28 cellular contexts compared by ENCODE assay signal in genomic region chr3:40845916-40846315, GRCh38.
"Had no signal": no experiment of that assay in that cellular context is flagged by ENCODE, and none has a peak within 500 bp of the region (broad histone marks: within the 10 kb centered on the region; RNA-seq: fewer than 3 reads in every experiment).

No MANE protein-coding gene starts in this region.

- H3K9me3 Mint-ChIP-seq: activated CD4-positive, alpha-beta memory T cell treated with anti-CD3 and anti-CD28 coated beads, Interleukin-2, amount 10 ng/mL, durations not matched to agents 7 days and 5 days; activated CD4-positive, alpha-beta T cell treated with anti-CD3 and anti-CD28 coated beads, Interleukin-2, amount 10 ng/mL, durations not matched to agents 7 days and 5 days; activated T-cell treated with anti-CD3 and anti-CD28 coated beads, Interleukin-2, amount 50 U/mL, for 24 hours; effector memory CD8-positive, alpha-beta T cell had no signal

- H3K4me3 Mint-ChIP-seq: activated CD4-positive, alpha-beta memory T cell treated with anti-CD3 and anti-CD28 coated beads, Interleukin-2, amount 10 ng/mL, durations not matched to agents 7 days and 5 days; activated CD4-positive, alpha-beta T cell treated with anti-CD3 and anti-CD28 coated beads, Interleukin-2, amount 10 ng/mL, durations not matched to agents 7 days and 5 days; activated naive CD8-positive, alpha-beta T cell; activated T-cell treated with anti-CD3 and anti-CD28 coated beads, Interleukin-2, amount 50 U/mL, for 24 hours; activated T-cell treated with anti-CD3 and anti-CD28 coated beads, Interleukin-2, amount 50 U/mL, for 72 hours; central memory CD8-positive, alpha-beta T cell; dendritic cell treated with granulocyte-macrophage colony-stimulating factor and Interleukin-4, amounts not matched to agents 40 ng/mL and 50 ng/mL, for 4 days; effector memory CD8-positive, alpha-beta T cell; WTC11 had no signal

- H3K4me1 Mint-ChIP-seq: activated CD4-positive, alpha-beta memory T cell treated with anti-CD3 and anti-CD28 coated beads, Interleukin-2, amount 10 ng/mL, durations not matched to agents 7 days and 5 days; activated CD4-positive, alpha-beta T cell treated with anti-CD3 and anti-CD28 coated beads, Interleukin-2, amount 10 ng/mL, durations not matched to agents 7 days and 5 days; central memory CD8-positive, alpha-beta T cell had no signal

- H3K27ac ChIP-seq: brain microvascular endothelial cell, coronary artery, dorsolateral prefrontal cortex, esophagus squamous epithelium, gastroesophageal sphincter, VCaP had no signal

- DNase-seq: activated CD4-positive, alpha-beta memory T cell treated with anti-CD3 and anti-CD28 coated beads, Interleukin-2, amount 10 ng/mL, durations not matched to agents 7 days and 5 days; activated CD4-positive, alpha-beta T cell treated with anti-CD3 and anti-CD28 coated beads for 1 hour; activated CD4-positive, alpha-beta T cell treated with anti-CD3 and anti-CD28 coated beads for 4 hours; activated CD4-positive, alpha-beta T cell treated with anti-CD3 and anti-CD28 coated beads, Interleukin-2, amount 10 ng/mL, durations not matched to agents 7 days and 5 days; activated CD4-positive, alpha-beta T cell treated with anti-CD3 and anti-CD28 coated beads, Interleukin-2, amount 50 U/mL, for 4 hours; activated CD8-positive, alpha-beta memory T cell treated with anti-CD3 and anti-CD28 coated beads, Interleukin-2, amount 50 U/mL, for 48 hours; activated gamma-delta T cell; activated naive CD4-positive, alpha-beta T cell; activated naive CD4-positive, alpha-beta T cell treated with anti-CD3 and anti-CD28 coated beads, Interleukin-2, amount 50 U/mL, for 16 hours; activated T-cell treated with anti-CD3 and anti-CD28 coated beads for 4 hours; activated T-cell treated with anti-CD3 and anti-CD28 coated beads, Interleukin-2, amount 50 U/mL, for 24 hours; activated T-cell treated with anti-CD3 and anti-CD28 coated beads, Interleukin-2, amount 50 U/mL, for 72 hours; amniotic stem cell; anterior cingulate cortex; brain microvascular endothelial cell; dorsolateral prefrontal cortex; effector memory CD8-positive, alpha-beta T cell; erythroblast; esophagus squamous epithelium; foreskin melanocyte; T-helper 2 cell had no signal

- H3K27me3 Mint-ChIP-seq: activated naive CD8-positive, alpha-beta T cell; dendritic cell treated with granulocyte-macrophage colony-stimulating factor and Interleukin-4, amounts not matched to agents 40 ng/mL and 50 ng/mL, for 4 days had no signal

- H3K36me3 Mint-ChIP-seq: activated naive CD8-positive, alpha-beta T cell had no signal

- H3K4me1 ChIP-seq: esophagus squamous epithelium, gastroesophageal sphincter had no signal

- H3K36me3 ChIP-seq: brain microvascular endothelial cell, esophagus squamous epithelium, gastroesophageal sphincter had no signal

- H3K27me3 ChIP-seq: brain microvascular endothelial cell, dorsolateral prefrontal cortex, esophagus squamous epithelium, gastroesophageal sphincter had no signal

- ATAC-seq: activated T-cell treated with anti-CD3 and anti-CD28 coated beads, Interleukin-2, amount 50 U/mL, for 72 hours; effector memory CD8-positive, alpha-beta T cell; gastroesophageal sphincter; WTC11 had no signal

- H3K4me3 ChIP-seq: coronary artery, dorsolateral prefrontal cortex, esophagus squamous epithelium, gastroesophageal sphincter had no signal

- H3K27ac Mint-ChIP-seq: activated CD4-positive, alpha-beta memory T cell treated with anti-CD3 and anti-CD28 coated beads, Interleukin-2, amount 10 ng/mL, durations not matched to agents 7 days and 5 days; activated CD4-positive, alpha-beta T cell treated with anti-CD3 and anti-CD28 coated beads, Interleukin-2, amount 10 ng/mL, durations not matched to agents 7 days and 5 days; activated naive CD8-positive, alpha-beta T cell; activated T-cell treated with anti-CD3 and anti-CD28 coated beads, Interleukin-2, amount 50 U/mL, for 24 hours; activated T-cell treated with anti-CD3 and anti-CD28 coated beads, Interleukin-2, amount 50 U/mL, for 72 hours; dendritic cell treated with granulocyte-macrophage colony-stimulating factor and Interleukin-4, amounts not matched to agents 40 ng/mL and 50 ng/mL, for 4 days; effector memory CD8-positive, alpha-beta T cell had no signal
